In the genomic region with DNA sequence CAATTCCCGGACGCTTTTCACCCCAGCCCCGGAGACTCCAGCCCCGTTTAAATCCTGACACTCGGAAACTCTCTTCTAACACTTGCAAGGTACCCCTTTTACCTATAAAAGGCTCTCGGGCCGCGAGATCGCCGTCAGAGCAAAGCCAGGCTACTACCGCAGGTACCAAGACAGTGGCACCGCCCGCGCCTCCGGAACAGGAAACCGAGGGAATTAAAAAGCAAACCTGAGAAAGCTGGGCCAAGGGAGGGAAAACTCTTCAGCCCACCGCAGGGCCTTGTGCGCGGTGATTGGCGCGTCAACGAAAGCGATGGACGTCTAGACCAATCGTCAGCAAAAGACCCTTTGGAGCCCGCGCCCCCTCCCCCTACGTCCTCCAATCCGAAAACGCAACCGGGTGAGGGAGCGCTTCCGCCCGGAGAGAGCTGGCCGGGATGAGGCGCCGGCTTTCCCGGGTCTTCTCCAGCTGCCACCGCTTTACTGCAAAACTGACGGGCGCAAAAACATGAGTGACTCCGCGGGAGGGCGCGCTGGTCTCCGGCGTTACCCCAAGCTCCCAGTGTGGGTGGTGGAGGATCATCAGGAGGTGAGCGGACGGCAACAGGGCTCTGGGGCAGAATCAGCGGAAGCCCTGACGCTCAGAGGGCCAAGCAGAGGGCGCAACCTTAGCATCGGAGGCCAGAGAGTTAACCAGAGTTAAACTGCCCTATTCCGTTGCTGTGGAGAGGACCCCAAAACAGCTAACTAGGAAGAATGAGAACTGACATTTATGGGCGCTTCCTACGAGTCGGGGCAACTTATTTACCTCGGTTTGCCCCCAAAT, we compare ENCODE assay signal across 8 cellular contexts. TPM values are rescaled to one million over a fixed set of nuclear protein-coding genes. Genes with fewer than 3 reads are reported as not detected.
DNase-seq lines count a peak whose midpoint lies in the region; ATAC-seq and TF ChIP-seq lines count a peak whose summit lies in the region.

A gene (plus strand): TSS at position 414 of the 823 bp plus-strand sequence. CDS start 92 bp downstream, at position 506.
A gene with protein sequence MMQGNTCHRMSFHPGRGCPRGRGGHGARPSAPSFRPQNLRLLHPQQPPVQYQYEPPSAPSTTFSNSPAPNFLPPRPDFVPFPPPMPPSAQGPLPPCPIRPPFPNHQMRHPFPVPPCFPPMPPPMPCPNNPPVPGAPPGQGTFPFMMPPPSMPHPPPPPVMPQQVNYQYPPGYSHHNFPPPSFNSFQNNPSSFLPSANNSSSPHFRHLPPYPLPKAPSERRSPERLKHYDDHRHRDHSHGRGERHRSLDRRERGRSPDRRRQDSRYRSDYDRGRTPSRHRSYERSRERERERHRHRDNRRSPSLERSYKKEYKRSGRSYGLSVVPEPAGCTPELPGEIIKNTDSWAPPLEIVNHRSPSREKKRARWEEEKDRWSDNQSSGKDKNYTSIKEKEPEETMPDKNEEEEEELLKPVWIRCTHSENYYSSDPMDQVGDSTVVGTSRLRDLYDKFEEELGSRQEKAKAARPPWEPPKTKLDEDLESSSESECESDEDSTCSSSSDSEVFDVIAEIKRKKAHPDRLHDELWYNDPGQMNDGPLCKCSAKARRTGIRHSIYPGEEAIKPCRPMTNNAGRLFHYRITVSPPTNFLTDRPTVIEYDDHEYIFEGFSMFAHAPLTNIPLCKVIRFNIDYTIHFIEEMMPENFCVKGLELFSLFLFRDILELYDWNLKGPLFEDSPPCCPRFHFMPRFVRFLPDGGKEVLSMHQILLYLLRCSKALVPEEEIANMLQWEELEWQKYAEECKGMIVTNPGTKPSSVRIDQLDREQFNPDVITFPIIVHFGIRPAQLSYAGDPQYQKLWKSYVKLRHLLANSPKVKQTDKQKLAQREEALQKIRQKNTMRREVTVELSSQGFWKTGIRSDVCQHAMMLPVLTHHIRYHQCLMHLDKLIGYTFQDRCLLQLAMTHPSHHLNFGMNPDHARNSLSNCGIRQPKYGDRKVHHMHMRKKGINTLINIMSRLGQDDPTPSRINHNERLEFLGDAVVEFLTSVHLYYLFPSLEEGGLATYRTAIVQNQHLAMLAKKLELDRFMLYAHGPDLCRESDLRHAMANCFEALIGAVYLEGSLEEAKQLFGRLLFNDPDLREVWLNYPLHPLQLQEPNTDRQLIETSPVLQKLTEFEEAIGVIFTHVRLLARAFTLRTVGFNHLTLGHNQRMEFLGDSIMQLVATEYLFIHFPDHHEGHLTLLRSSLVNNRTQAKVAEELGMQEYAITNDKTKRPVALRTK (N-terminal part only) (minus strand): TSS at position 206 of the 823 bp plus-strand sequence. CDS start 3,034 bp downstream, outside the sequence.

- H3K4me3 Mint-ChIP-seq in activated B cell treated with CpG ODN at 0.5 μM for 24 hours, result peak within 1 kb of the TSS; percentile 99

- DNase-seq in AG09309 (ENCODE audit: low read depth) (peak; percentile 77), NCI-H345 (lab: John Stamatoyannopoulos, UW) (peak; percentile 99), activated B cell treated with CpG ODN at 0.5 μM for 24 hours (peak; percentile 81), iris pigment epithelial cell (ENCODE audit: low read depth) (peak; percentile 98)
- DNase-seq in central memory CD4-positive, alpha-beta T cell, result peak; percentile 84
- peak; percentile 87 to 94 for DNase-seq in stimulated activated CD4-positive, alpha-beta T cell treated with anti-CD3 and anti-CD28 coated beads, Interleukin-12 subunit alpha, Interleukin-12 subunit beta, amount 100 ng/mL, for 24 hours (ENCODE audit: low read depth in 2 of 2)

- H3K4me3 ChIP-seq in AG09309 (ENCODE audit: control insufficient read depth, low read depth, low read length), result peak within 1 kb of the TSS; percentile 84

- peak; percentile 77 for TF ChIP-seq POLR2A in GM18951 (IDR thresholded peaks at IDR 0.05; ENCODE audit: extremely low read depth, insufficient read depth, insufficient read length)

- intact Hi-C loops in activated B cell treated with CpG ODN at 0.5 μM for 24 hours (cut with micrococcal nuclease), result loop anchor here (1.0 to 5.0 kb wide), 6 partner anchors 105 to 1910 kb away; a partner anchor contains a TSS

- TF ChIP-seq CTCF in AG09309 (IDR thresholded peaks at IDR 0.05; ENCODE audit: control insufficient read depth, insufficient read depth, low read depth, low read length, missing control alignments), result no peak
- TF ChIP-seq CTCF in activated B cell treated with CpG ODN at 0.5 μM for 24 hours (IDR thresholded peaks at IDR 0.05), result no peak

- peaks cover 43% of the 10 kb centered on the region for H3K4me1 Mint-ChIP-seq in activated B cell treated with CpG ODN at 0.5 μM for 24 hours

- H3K9me3 Mint-ChIP-seq in activated B cell treated with CpG ODN at 0.5 μM for 24 hours, result no peaks in the 10 kb centered on the region

- peaks cover 65% of the 10 kb centered on the region for H3K36me3 Mint-ChIP-seq in activated B cell treated with CpG ODN at 0.5 μM for 24 hours (ENCODE audit: low read depth)

- ATAC-seq in HG03196 (IDR thresholded peaks at IDR 0.05; ENCODE audit: unreplicated experiment) (peak; percentile 93), activated B cell treated with CpG ODN at 0.5 μM for 24 hours (ENCODE audit: low read depth) (peak; percentile 98)

- peak within 1 kb of the TSS; percentile 92 for H3K27ac Mint-ChIP-seq in activated B cell treated with CpG ODN at 0.5 μM for 24 hours

- POLR2A ChIA-PET in activated B cell treated with CpG ODN at 0.5 μM for 24 hours (lab: Charles Lee), result interaction anchor here (0.6 to 1.9 kb wide), 7 partner anchors 11 to 1909 kb away, joined by 3 to 4 read pairs (median 3); a partner anchor contains a TSS

- H3K27me3 Mint-ChIP-seq in activated B cell treated with CpG ODN at 0.5 μM for 24 hours, result no peaks in the 10 kb centered on the region

- CTCF ChIA-PET in activated B cell treated with CpG ODN at 0.5 μM for 24 hours (lab: Charles Lee), result interaction anchor here (1.1 kb wide), 1 partner anchor 561 kb away, joined by 3 read pairs; no protein-coding TSS in a partner anchor

- in situ Hi-C loops in GM18951 (cut with MboI; ENCODE audit: low sequenced_read_pairs, unreplicated experiment), result no loop called here

RNA-seq across cellular contexts. Expression of the first gene that starts in this region (rescaled TPM):
- total RNA-seq in activated B cell treated with CpG ODN at 0.5 μM for 24 hours, result 27.0 and 27.1 TPM in 2 replicates

RNA-seq across cellular contexts. Expression of the second gene that starts in this region (rescaled TPM):
- 53.8 and 59.8 TPM in 2 replicates for total RNA-seq in activated B cell treated with CpG ODN at 0.5 μM for 24 hours

Comparison
In these comparisons a context has a peak if more than half of its experiments do, and no peak if none do; other contexts are left out.
1. Peak in every context shown above with its lines: DNase-seq, ATAC-seq and H3K4me3 ChIP-seq.